ENCODE assay signal across 11 cellular contexts in genomic region chr3:14412831-14413380, GRCh38. TPM values are rescaled to one million over a fixed set of nuclear protein-coding genes. Genes with fewer than 3 reads are reported as not detected.
DNase-seq lines count a peak whose midpoint lies in the region; ATAC-seq and TF ChIP-seq lines count a peak whose summit lies in the region.
"Had no signal": no experiment of that assay in that cellular context is flagged by ENCODE, and none has a peak within 500 bp of the region (broad histone marks: within the 10 kb centered on the region; RNA-seq: fewer than 3 reads in every experiment).

No MANE protein-coding gene starts in this region.

- DNase-seq in ELF-1 (ENCODE audit: low read depth, low spot score) (peak; percentile 76), RWPE1 (ENCODE audit: low spot score) (no peak), right atrium auricular region (ENCODE audit: low spot score) (no peak), sciatic nerve (ENCODE audit: low spot score) (no peak), activated T-cell treated with anti-CD3 and anti-CD28 coated beads for 4 hours (no peak), GM10248 (ENCODE audit: extremely low spot score) (no peak), NCI-H2029 treated with DMSO at 0.1 percent for 48 hours (lab: John Stamatoyannopoulos, UW) (no peak), NCI-H526 treated with DMSO at 0.1 percent for 48 hours (lab: John Stamatoyannopoulos, UW) (no peak)
- DNase-seq: activated T-cell treated with anti-CD3 and anti-CD28 coated beads, Interleukin-2, amount 50 U/mL, for 1 hour; CD4-positive, alpha-beta T cell had no signal

- ATAC-seq in sciatic nerve = peak; percentile 31

- H3K27ac ChIP-seq in RWPE1 (peak overlapping the region; percentile 77), right atrium auricular region (peak overlapping the region; percentile 22 to 27)

- no peak for TF ChIP-seq CTCF in RWPE1 (conservative IDR thresholded peaks at IDR 0.05; ENCODE audit: low read depth)
- TF ChIP-seq CTCF in right atrium auricular region (IDR thresholded peaks at IDR 0.05) = no peak
- TF ChIP-seq CTCF in GM10248 (IDR thresholded peaks at IDR 0.05; ENCODE audit: control extremely low read depth, extremely low read depth, low read depth, missing control alignments) = no peak

- no peaks in the 10 kb centered on the region for H3K27me3 ChIP-seq in right atrium auricular region

- POLR2A ChIA-PET in RWPE1 (lab: Yijun Ruan, JAX; ENCODE audit: low non-redundant PET) (no interaction called here), GM10248 (lab: Yijun Ruan, JAX) (no interaction called here)

- H3K36me3 ChIP-seq in right atrium auricular region = peaks cover 18% of the 10 kb centered on the region

- intact Hi-C loops in sciatic nerve (cut with DNase I) = no loop called here

- H3K4me3 ChIP-seq in right atrium auricular region = no peak overlapping the region
- H3K4me3 ChIP-seq: skin epidermis had no signal

- peaks cover 0 to 39% of the 10 kb centered on the region in 2 donors for H3K4me1 ChIP-seq in right atrium auricular region

- CTCF ChIA-PET in RWPE1 (lab: Yijun Ruan, JAX) (no interaction called here), GM10248 (lab: Yijun Ruan, JAX) (interaction anchor here (0.6 kb wide), 1 partner anchor 21 kb away, joined by 3 read pairs; no protein-coding TSS in a partner anchor)

- no peaks in the 10 kb centered on the region for H3K9me3 ChIP-seq in right atrium auricular region

RNA-seq across cellular contexts. Expression of gene SLC6A6, which starts 10.5 kb away (rescaled TPM):
- total RNA-seq in right atrium auricular region = 10 to 100 TPM; 81.5 to 85.9 TPM
- total RNA-seq in sciatic nerve = 37.5 TPM
